8 cellular contexts compared by ENCODE assay signal in the genomic region with DNA sequence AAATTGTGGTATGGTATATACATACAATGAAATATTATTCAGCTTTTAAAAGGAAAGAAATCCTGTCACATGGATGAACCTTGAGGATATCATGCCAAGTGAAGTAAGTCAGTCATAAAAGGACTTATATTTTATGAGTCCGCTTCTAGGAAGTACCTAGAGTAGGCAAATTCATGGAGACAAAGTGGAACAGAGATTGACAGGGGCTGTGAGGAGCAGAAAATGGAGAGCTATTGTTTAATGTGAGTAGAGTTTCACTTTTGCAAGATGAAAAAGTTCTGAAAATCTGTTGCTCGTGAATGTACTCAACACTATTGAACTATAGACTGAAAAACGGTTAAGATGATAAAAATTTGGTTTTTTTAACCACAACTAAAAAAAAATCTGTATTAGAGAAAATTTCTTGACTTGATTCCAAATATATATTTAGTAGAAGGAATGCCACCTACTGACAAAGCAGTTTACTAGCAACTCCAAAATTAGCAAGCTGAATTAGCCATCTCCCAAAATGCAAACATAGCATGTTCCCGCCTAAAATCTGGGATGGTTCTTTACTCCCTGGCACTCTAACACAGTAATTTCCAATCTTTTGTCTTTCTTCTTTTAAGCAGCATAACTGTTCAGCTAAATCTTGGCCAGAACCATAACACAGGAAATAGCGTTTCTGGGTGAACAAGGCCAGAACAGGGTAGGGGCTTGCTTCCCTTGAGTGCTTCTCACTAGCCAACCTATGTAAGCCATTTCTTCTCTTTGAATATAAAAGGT. TPM values are rescaled to one million over a fixed set of nuclear protein-coding genes. Genes with fewer than 3 reads are reported as not detected.
DNase-seq lines count a peak whose midpoint lies in the region; ATAC-seq and TF ChIP-seq lines count a peak whose summit lies in the region.

No MANE protein-coding gene starts in this region.

- CTCF ChIA-PET in BJ (lab: Yijun Ruan, JAX) = interaction anchor here (0.7 to 1.4 kb wide), 6 partner anchors 9 to 333 kb away, joined by 3 to 5 read pairs (median 4); a partner anchor contains a TSS

- ATAC-seq in GM18873 (IDR thresholded peaks at IDR 0.05; ENCODE audit: low FRiP score, unreplicated experiment) = no peak
- no peak for ATAC-seq in GM18519 (IDR thresholded peaks at IDR 0.05; ENCODE audit: low FRiP score, unreplicated experiment)
- no peak for ATAC-seq in HG02623 (IDR thresholded peaks at IDR 0.05; ENCODE audit: unreplicated experiment)

- H3K27ac ChIP-seq in HUES48 (ENCODE audit: low read depth, low read length) (no peak overlapping the region), ascending aorta (peak overlapping the region; percentile 7 to 98)

- H3K9me3 ChIP-seq in HUES48 (ENCODE audit: control insufficient read depth, insufficient read depth, low read length) (no peaks in the 10 kb centered on the region), ascending aorta (no peaks in the 10 kb centered on the region)

- peaks cover 6% of the 10 kb centered on the region for H3K36me3 ChIP-seq in BJ (ENCODE audit: control insufficient read depth, insufficient read depth, low read length)
- peaks cover 40% of the 10 kb centered on the region for H3K36me3 ChIP-seq in HUES48 (ENCODE audit: control insufficient read depth, insufficient read depth, low read length)
- H3K36me3 ChIP-seq in ascending aorta = peaks cover 24 to 25% of the 10 kb centered on the region in 2 donors

- intact Hi-C loops in ascending aorta (cut with DNase I) = loop anchor here (2.0 kb wide), 1 partner anchor 241 kb away; no protein-coding TSS in a partner anchor

- POLR2A ChIA-PET in BJ (lab: Charles Lee) = no interaction called here

- TF ChIP-seq CTCF in BJ (IDR thresholded peaks at IDR 0.05; ENCODE audit: insufficient read depth, low read depth, low read length) (peak; percentile 39), ascending aorta (IDR thresholded peaks at IDR 0.05) (peak in 1 of 3 experiments; percentile 24)

- peaks cover 6% of the 10 kb centered on the region; the same call in 1 of the 2 replicates for H3K4me1 ChIP-seq in HUES48 (ENCODE audit: control insufficient read depth, insufficient read depth, low read length)
- H3K4me1 ChIP-seq in ascending aorta = peaks cover 3 to 11% of the 10 kb centered on the region in 2 donors

- H3K4me3 ChIP-seq in BJ (ENCODE audit: low read depth, low read length) (peak overlapping the region; percentile 89), HUES48 (ENCODE audit: low read depth, low read length) (peak overlapping the region; percentile 71), ascending aorta (peak overlapping the region; percentile 84 to 85)

- H3K9ac ChIP-seq in HUES48 (ENCODE audit: low read depth, low read length) = no peak overlapping the region; the same call in 1 of the 2 replicates

- H3K27me3 ChIP-seq in BJ (ENCODE audit: control insufficient read depth, insufficient read depth, low read length) (no peaks in the 10 kb centered on the region), HUES48 (ENCODE audit: control insufficient read depth, insufficient read depth, low read length) (no peaks in the 10 kb centered on the region), ascending aorta (no peaks in the 10 kb centered on the region)

- DNase-seq in BJ (ENCODE audit: low read depth) (no peak), ascending aorta (ENCODE audit: low spot score in 2 of 2) (no peak), medulla oblongata (ENCODE audit: extremely low spot score) (peak; percentile 15), kidney glomerular epithelial cell (lab: John Stamatoyannopoulos, UW) (no peak)

RNA-seq across cellular contexts. Expression of a gene that starts 1.5 kb away (rescaled TPM):
- 129 and 135 TPM in 2 replicates for polyA plus RNA-seq in BJ (2011; rRNA removed)
- 58.0 and 133 TPM in 2 replicates for polyA minus RNA-seq in BJ (2011; rRNA and poly(A)+ RNA removed)
- total RNA-seq in ascending aorta = 81.5 TPM

RNA-seq across cellular contexts. Expression of a gene that starts 2.2 kb away (rescaled TPM):
- polyA plus RNA-seq in BJ (2011; rRNA removed) = 12.9 and 13.8 TPM in 2 replicates
- 8.1 and 12.1 TPM in 2 replicates for polyA minus RNA-seq in BJ (2011; rRNA and poly(A)+ RNA removed)
- not detected for total RNA-seq in ascending aorta

RNA-seq across cellular contexts. Expression of a gene that starts 30.0 kb away (rescaled TPM):
- polyA plus RNA-seq in BJ (2011; rRNA removed) = 14.9 and 16.3 TPM in 2 replicates
- 10.2 and 14.1 TPM in 2 replicates for polyA minus RNA-seq in BJ (2011; rRNA and poly(A)+ RNA removed)
- 58.5 TPM for total RNA-seq in ascending aorta

RNA-seq across cellular contexts. Expression of a gene that starts 45.2 kb away (rescaled TPM):
- 35.5 and 43.5 TPM in 2 replicates for polyA plus RNA-seq in BJ (2011; rRNA removed)
- 6.5 and 9.1 TPM in 2 replicates for polyA minus RNA-seq in BJ (2011; rRNA and poly(A)+ RNA removed)
- 14.7 TPM for total RNA-seq in ascending aorta

RNA-seq across cellular contexts. Expression of a gene that starts 46.0 kb away (rescaled TPM):
- polyA plus RNA-seq in BJ (2011; rRNA removed) = 13.6 and 17.1 TPM in 2 replicates
- 15.7 and 16.9 TPM in 2 replicates for polyA minus RNA-seq in BJ (2011; rRNA and poly(A)+ RNA removed)
- total RNA-seq in ascending aorta = 36.2 TPM
